In the genomic region with DNA sequence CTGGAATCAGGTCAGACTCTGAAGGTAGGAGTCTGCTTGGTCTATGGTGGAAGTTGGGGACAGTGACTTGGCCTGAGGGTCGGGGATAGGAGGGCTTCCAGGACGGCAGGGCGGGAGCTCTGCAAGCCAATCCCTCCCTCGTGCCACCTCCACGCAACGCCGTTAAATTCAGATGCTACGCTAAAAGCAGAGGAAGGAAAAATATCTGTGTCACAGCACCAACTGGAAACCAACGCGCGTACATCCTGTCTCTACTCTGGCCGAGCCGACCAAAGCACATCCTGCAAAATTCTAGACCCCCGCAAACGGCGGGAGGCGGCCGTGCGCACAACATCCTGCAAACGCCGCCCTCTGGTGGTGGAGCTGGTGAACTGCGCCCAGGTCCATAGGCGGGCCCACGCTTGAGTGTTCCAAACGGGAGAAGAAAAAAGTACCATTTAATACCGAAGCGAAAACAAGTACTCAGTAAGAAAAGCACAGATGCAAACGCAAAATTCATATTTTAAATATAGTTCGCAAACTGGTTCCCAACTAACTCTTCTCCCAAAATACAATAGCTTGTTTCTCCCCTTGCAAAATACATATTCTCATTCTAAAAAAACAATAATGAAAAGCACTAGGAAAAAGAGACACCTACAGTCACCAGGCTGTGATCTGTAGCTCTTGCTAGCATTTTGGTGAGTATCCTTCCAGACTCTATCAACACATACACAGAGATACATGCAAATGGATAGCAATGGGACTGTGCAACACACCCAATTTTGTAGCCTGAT, we compare ENCODE assay signal across 8 cellular contexts. TPM values are rescaled to one million over a fixed set of nuclear protein-coding genes. Genes with fewer than 3 reads are reported as not detected.
DNase-seq lines count a peak whose midpoint lies in the region; ATAC-seq, FAIRE-seq and TF ChIP-seq lines count a peak whose summit lies in the region.

No MANE protein-coding gene starts in this region.

- H3K9me3 ChIP-seq in SK-N-MC (ENCODE audit: low read depth, low read length) = no peaks in the 10 kb centered on the region
- H3K9me3 ChIP-seq in parathyroid adenoma (ENCODE audit: control insufficient read depth, low read length) = no peaks in the 10 kb centered on the region
- H3K9me3 ChIP-seq in tibial nerve = no peaks in the 10 kb centered on the region

- H3K4me3 Mint-ChIP-seq in IgD-negative memory B cell (peak overlapping the region in 3 of 4 donors; percentile 68 to 91 (median 71)), glutamatergic neuron (ENCODE audit: unreplicated experiment) (peak overlapping the region; percentile 25)
- H3K4me3 Mint-ChIP-seq in activated naive CD4-positive, alpha-beta T cell treated with anti-CD3 and anti-CD28 coated beads for 36 hours = peak overlapping the region; percentile 36

- TF ChIP-seq CTCF in D721Med (IDR thresholded peaks at IDR 0.05; ENCODE audit: insufficient read depth, missing control alignments) (peak; percentile 84), glutamatergic neuron (IDR thresholded peaks at IDR 0.05; ENCODE audit: partially characterized antibody, unreplicated experiment) (peak; percentile 99), parathyroid adenoma (IDR thresholded peaks at IDR 0.05) (peak; percentile 99), tibial nerve (IDR thresholded peaks at IDR 0.05) (peak; percentile 95 to 99 (median 98))

- H3K4me2 ChIP-seq in parathyroid adenoma (ENCODE audit: low read length) = peak overlapping the region; percentile 5

- no peaks in the 10 kb centered on the region for H3K4me1 ChIP-seq in parathyroid adenoma
- peaks cover 0 to 30% (median 2%) of the 10 kb centered on the region in 4 donors for H3K4me1 ChIP-seq in tibial nerve

- peaks cover 2 to 8% (median 6%) of the 10 kb centered on the region in 3 donors for H3K4me1 Mint-ChIP-seq in IgD-negative memory B cell
- peaks cover 11% of the 10 kb centered on the region for H3K4me1 Mint-ChIP-seq in activated naive CD4-positive, alpha-beta T cell treated with anti-CD3 and anti-CD28 coated beads for 36 hours (ENCODE audit: low read depth)
- H3K4me1 Mint-ChIP-seq in glutamatergic neuron (ENCODE audit: low read depth, unreplicated experiment) = peaks cover 2% of the 10 kb centered on the region

- peak overlapping the region; percentile 60 for H2AFZ ChIP-seq in parathyroid adenoma

- intact Hi-C loops in activated naive CD4-positive, alpha-beta T cell treated with anti-CD3 and anti-CD28 coated beads for 36 hours (cut with micrococcal nuclease) = loop anchor here (1.0 to 5.0 kb wide), 5 partner anchors 45 to 387 kb away; a partner anchor contains a TSS

- H3K27me3 ChIP-seq in parathyroid adenoma (ENCODE audit: control insufficient read depth, insufficient read depth, low read length) = no peaks in the 10 kb centered on the region
- no peaks in the 10 kb centered on the region for H3K27me3 ChIP-seq in tibial nerve

- H3K27me3 Mint-ChIP-seq in IgD-negative memory B cell (peaks cover 12% of the 10 kb centered on the region), glutamatergic neuron (ENCODE audit: unreplicated experiment) (no peaks in the 10 kb centered on the region)
- peaks cover 34% of the 10 kb centered on the region for H3K27me3 Mint-ChIP-seq in activated naive CD4-positive, alpha-beta T cell treated with anti-CD3 and anti-CD28 coated beads for 36 hours (ENCODE audit: low read depth)

- no peak for FAIRE-seq in D721Med (lab: Jason Lieb, UNC)

- CTCF ChIA-PET in activated naive CD4-positive, alpha-beta T cell treated with anti-CD3 and anti-CD28 coated beads for 36 hours (lab: Charles Lee) = interaction anchor here (0.6 to 4.5 kb wide), 35 partner anchors 8 to 627 kb away, joined by 3 to 61 read pairs (median 5); a partner anchor contains a TSS

- no peaks in the 10 kb centered on the region for H3K79me2 ChIP-seq in parathyroid adenoma

- ATAC-seq in GM21515 (IDR thresholded peaks at IDR 0.05; ENCODE audit: unreplicated experiment) = peak; percentile 92

- H3K27ac Mint-ChIP-seq in IgD-negative memory B cell = peak overlapping the region in 1 of 3 donors; percentile 27
- H3K27ac Mint-ChIP-seq in activated naive CD4-positive, alpha-beta T cell treated with anti-CD3 and anti-CD28 coated beads for 36 hours = no peak overlapping the region
- no peak overlapping the region for H3K27ac Mint-ChIP-seq in glutamatergic neuron (ENCODE audit: unreplicated experiment)

- 0 to 2% methylated on average over 25 to 29 of the region's 29 CpGs for WGBS in tibial nerve, 2 donors

- H3K4me3 ChIP-seq in SK-N-MC = peak overlapping the region; percentile 61
- no peak overlapping the region for H3K4me3 ChIP-seq in parathyroid adenoma (ENCODE audit: low read depth, low read length)
- H3K4me3 ChIP-seq in tibial nerve = peak overlapping the region; percentile 2 to 42 (median 7)

- H3K9me3 Mint-ChIP-seq in IgD-negative memory B cell = no peaks in the 10 kb centered on the region
- H3K9me3 Mint-ChIP-seq in activated naive CD4-positive, alpha-beta T cell treated with anti-CD3 and anti-CD28 coated beads for 36 hours = no peaks in the 10 kb centered on the region
- H3K9me3 Mint-ChIP-seq in glutamatergic neuron (ENCODE audit: unreplicated experiment) = no peaks in the 10 kb centered on the region

- DNase-seq in D721Med (ENCODE audit: insufficient read length, low spot score) (no peak), SK-N-MC (ENCODE audit: low read depth, low spot score) (no peak), glutamatergic neuron (peak; percentile 94), tibial nerve (ENCODE audit: low spot score in 2 of 2) (peak; percentile 72 to 93)
- peak; percentile 84 for DNase-seq in activated naive CD4-positive, alpha-beta T cell treated with anti-CD3 and anti-CD28 coated beads for 36 hours

- H3K9ac ChIP-seq in SK-N-MC (ENCODE audit: insufficient read length) (no peak overlapping the region), parathyroid adenoma (no peak overlapping the region)

- TF ChIP-seq EP300 in tibial nerve (IDR thresholded peaks at IDR 0.05) = peak in 1 of 2 donors; percentile 74

- H3K36me3 Mint-ChIP-seq in IgD-negative memory B cell = no peaks in the 10 kb centered on the region
- H3K36me3 Mint-ChIP-seq in activated naive CD4-positive, alpha-beta T cell treated with anti-CD3 and anti-CD28 coated beads for 36 hours (ENCODE audit: low read depth) = no peaks in the 10 kb centered on the region
- H3K36me3 Mint-ChIP-seq in glutamatergic neuron (ENCODE audit: unreplicated experiment) = peaks cover 4% of the 10 kb centered on the region

- H3K36me3 ChIP-seq in SK-N-MC (ENCODE audit: insufficient read depth, low read length) (no peaks in the 10 kb centered on the region), parathyroid adenoma (ENCODE audit: control insufficient read depth, insufficient read depth, low read length) (no peaks in the 10 kb centered on the region), tibial nerve (no peaks in the 10 kb centered on the region)

- H3K27ac ChIP-seq in SK-N-MC = no peak overlapping the region
- H3K27ac ChIP-seq in parathyroid adenoma = no peak overlapping the region
- H3K27ac ChIP-seq in tibial nerve = peak overlapping the region; percentile 37 to 93 (median 70)

- peak in 1 of 2 donors; percentile 35 for TF ChIP-seq POLR2A in tibial nerve (IDR thresholded peaks at IDR 0.05)

RNA-seq across cellular contexts. Expression of a gene that starts 45.7 kb away (rescaled TPM):
- 6.7 TPM for polyA plus RNA-seq in IgD-negative memory B cell
- total RNA-seq in activated naive CD4-positive, alpha-beta T cell treated with anti-CD3 and anti-CD28 coated beads for 36 hours = under 1 TPM in 1 of 2 experiments, not detected in 1; 0.05 TPM
- total RNA-seq in glutamatergic neuron (ENCODE audit: unreplicated experiment) (75.0 TPM), tibial nerve (100 to 1,000 TPM; 125 to 187 (median 147) TPM)

Comparison
In these comparisons a context has a peak if more than half of its experiments do, and no peak if none do; other contexts are left out.
1. DNase-seq: peak in activated naive CD4-positive, alpha-beta T cell treated with anti-CD3 and anti-CD28 coated beads for 36 hours (single experiment), glutamatergic neuron (single experiment) and tibial nerve (2 of 2); none in D721Med (single experiment) and SK-N-MC (single experiment).
2. H3K27ac ChIP-seq: peak in tibial nerve (4 of 4); none in SK-N-MC (single experiment) and parathyroid adenoma (single experiment).
3. RNA of a gene that starts 45.7 kb away (total RNA-seq): 125 to 187 TPM in tibial nerve and 75.0 TPM in glutamatergic neuron (single experiment); 0.05 TPM in activated naive CD4-positive, alpha-beta T cell treated with anti-CD3 and anti-CD28 coated beads for 36 hours; every median in the first group is over 10 times any median in the second.
4. Peak in every context shown above with its lines, with median percentiles within 50 percentile points of each other: CTCF ChIP-seq and H3K4me3 Mint-ChIP-seq.